In the genomic region with DNA sequence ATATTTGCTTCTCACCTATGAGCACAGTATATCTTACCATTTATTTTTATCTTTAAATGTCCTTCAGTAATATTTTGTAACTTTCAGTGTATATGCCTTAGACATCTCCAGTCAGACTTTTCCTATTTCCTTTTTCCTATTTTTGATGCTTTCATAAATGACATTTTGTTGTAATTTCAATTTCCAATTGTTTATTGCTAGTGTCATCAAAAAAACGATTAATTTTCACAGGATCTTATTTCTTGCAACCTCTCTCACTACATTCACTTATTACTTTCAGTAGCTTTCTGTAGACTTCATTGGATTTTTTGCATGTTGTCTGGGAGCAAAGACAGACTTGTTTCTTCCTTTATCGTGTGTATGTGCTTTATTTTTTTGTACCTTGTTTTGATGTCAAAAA, we compare ENCODE assay signal across 2 cellular contexts.
TF ChIP-seq lines count a peak whose summit lies in the region.

No MANE protein-coding gene starts in this region.

TF ChIP-seq in IMR-90, 13 proteins besides CTCF, POLR2A, EP300 and RAD21 (continued from another document):
- TF ChIP-seq, protein P1, sequence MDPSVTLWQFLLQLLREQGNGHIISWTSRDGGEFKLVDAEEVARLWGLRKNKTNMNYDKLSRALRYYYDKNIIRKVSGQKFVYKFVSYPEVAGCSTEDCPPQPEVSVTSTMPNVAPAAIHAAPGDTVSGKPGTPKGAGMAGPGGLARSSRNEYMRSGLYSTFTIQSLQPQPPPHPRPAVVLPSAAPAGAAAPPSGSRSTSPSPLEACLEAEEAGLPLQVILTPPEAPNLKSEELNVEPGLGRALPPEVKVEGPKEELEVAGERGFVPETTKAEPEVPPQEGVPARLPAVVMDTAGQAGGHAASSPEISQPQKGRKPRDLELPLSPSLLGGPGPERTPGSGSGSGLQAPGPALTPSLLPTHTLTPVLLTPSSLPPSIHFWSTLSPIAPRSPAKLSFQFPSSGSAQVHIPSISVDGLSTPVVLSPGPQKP (IDR thresholded peaks at IDR 0.05; ENCODE audit: borderline replicate concordance, low read depth, low read length) = no peak

TF ChIP-seq in K562, 482 proteins besides CTCF, POLR2A, EP300 and RAD21 (continued from another document):
- TF ChIP-seq C11orf30 (IDR thresholded peaks at IDR 0.05; ENCODE audit: low read depth) (peak; percentile 16; the same call in 1 of the 2 replicates), GTF2A2 (tag; IDR thresholded peaks at IDR 0.05) (no peak)
- TF ChIP-seq, protein P2, sequence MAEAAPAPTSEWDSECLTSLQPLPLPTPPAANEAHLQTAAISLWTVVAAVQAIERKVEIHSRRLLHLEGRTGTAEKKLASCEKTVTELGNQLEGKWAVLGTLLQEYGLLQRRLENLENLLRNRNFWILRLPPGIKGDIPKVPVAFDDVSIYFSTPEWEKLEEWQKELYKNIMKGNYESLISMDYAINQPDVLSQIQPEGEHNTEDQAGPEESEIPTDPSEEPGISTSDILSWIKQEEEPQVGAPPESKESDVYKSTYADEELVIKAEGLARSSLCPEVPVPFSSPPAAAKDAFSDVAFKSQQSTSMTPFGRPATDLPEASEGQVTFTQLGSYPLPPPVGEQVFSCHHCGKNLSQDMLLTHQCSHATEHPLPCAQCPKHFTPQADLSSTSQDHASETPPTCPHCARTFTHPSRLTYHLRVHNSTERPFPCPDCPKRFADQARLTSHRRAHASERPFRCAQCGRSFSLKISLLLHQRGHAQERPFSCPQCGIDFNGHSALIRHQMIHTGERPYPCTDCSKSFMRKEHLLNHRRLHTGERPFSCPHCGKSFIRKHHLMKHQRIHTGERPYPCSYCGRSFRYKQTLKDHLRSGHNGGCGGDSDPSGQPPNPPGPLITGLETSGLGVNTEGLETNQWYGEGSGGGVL (CRISPR knock-in tag; IDR thresholded peaks at IDR 0.05) = no peak
TF ChIP-seq in K562: peak in this region for 4.
